In the genomic region with DNA sequence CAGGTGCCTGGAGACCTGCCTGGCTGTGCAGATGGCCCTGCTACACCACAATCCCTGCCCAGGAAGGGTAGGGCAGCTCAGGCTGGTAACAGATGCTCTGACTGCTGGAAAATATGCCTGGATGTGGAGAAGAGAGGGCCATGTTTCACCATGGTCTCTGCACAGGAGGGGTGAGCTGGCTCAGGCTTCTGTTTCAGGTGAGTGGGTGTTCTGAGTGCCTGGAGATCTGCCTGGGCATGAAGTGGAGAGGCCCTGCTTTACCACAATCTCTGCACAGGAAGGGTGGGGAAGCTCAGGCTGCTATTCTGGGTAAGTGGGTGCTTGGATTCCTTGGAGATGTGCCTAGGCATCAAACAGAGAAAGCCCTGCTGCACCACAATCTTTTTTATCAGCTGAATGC, we compare ENCODE assay signal across 12 cellular contexts.
DNase-seq lines count a peak whose midpoint lies in the region; ATAC-seq lines count a peak whose summit lies in the region.
"Had no signal": no experiment of that assay in that cellular context is flagged by ENCODE, and none has a peak within 500 bp of the region (broad histone marks: within the 10 kb centered on the region; RNA-seq: fewer than 3 reads in every experiment).

No MANE protein-coding gene starts in this region.

- peaks cover 0 to 47% (median 8%) of the 10 kb centered on the region in 11 experiments; a peak in 9 of 22 replicates for H3K36me3 ChIP-seq in BLaER1 treated with 17β-estradiol and CSF1 and Interleukin-3, amounts not matched to agents 10 nM and 100 nM
- H3K36me3 ChIP-seq: cardiac muscle cell, right lobe of liver, thyroid gland, WERI-Rb-1 had no signal

- H3K27ac Mint-ChIP-seq in activated T-helper 17 cell treated with anti-CD3 and anti-CD28 coated beads, Interleukin-2, amount 50 U/mL, for 72 hours: no peak overlapping the region

- peaks cover 18% of the 10 kb centered on the region for H3K27me3 Mint-ChIP-seq in activated T-helper 17 cell treated with anti-CD3 and anti-CD28 coated beads, Interleukin-2, amount 50 U/mL, for 72 hours

- no peak overlapping the region for H3K4me3 Mint-ChIP-seq in activated T-helper 17 cell treated with anti-CD3 and anti-CD28 coated beads, Interleukin-2, amount 50 U/mL, for 72 hours

- peak; percentile 29 for ATAC-seq in GM18858 (IDR thresholded peaks at IDR 0.05; ENCODE audit: unreplicated experiment)
- peak; percentile 35 for ATAC-seq in HG03103 (IDR thresholded peaks at IDR 0.05; ENCODE audit: low read depth, unreplicated experiment)
- peak; percentile 70 for ATAC-seq in activated T-helper 17 cell treated with anti-CD3 and anti-CD28 coated beads, Interleukin-2, amount 50 U/mL, for 72 hours (replicated peaks)
- ATAC-seq in GM21526 (IDR thresholded peaks at IDR 0.05; ENCODE audit: low FRiP score, unreplicated experiment): no peak
- no peak for ATAC-seq in HG03460 (IDR thresholded peaks at IDR 0.05; ENCODE audit: unreplicated experiment)
- ATAC-seq: right lobe of liver had no signal

- H3K4me1 ChIP-seq in BLaER1 treated with 17β-estradiol and CSF1 and Interleukin-3, amounts not matched to agents 10 nM and 100 nM: peaks cover 33 to 72% (median 49%) of the 10 kb centered on the region in 10 experiments
- H3K4me1 ChIP-seq: right lobe of liver, thyroid gland had no signal

- peaks cover 30 to 60% (median 45%) of the 10 kb centered on the region in 11 experiments for H3K9me3 ChIP-seq in BLaER1 treated with 17β-estradiol and CSF1 and Interleukin-3, amounts not matched to agents 10 nM and 100 nM (replicated peaks in 1 of 11)
- H3K9me3 ChIP-seq: right lobe of liver, thyroid gland had no signal

- peak overlapping the region in 10 of 11 experiments; percentile 10 to 68 (median 36); a peak in 15 of 22 replicates for H3K9ac ChIP-seq in BLaER1 treated with 17β-estradiol and CSF1 and Interleukin-3, amounts not matched to agents 10 nM and 100 nM

- H3K36me3 Mint-ChIP-seq in activated T-helper 17 cell treated with anti-CD3 and anti-CD28 coated beads, Interleukin-2, amount 50 U/mL, for 72 hours (ENCODE audit: low read depth): no peaks in the 10 kb centered on the region

- H3K4me2 ChIP-seq in BLaER1 treated with 17β-estradiol and CSF1 and Interleukin-3, amounts not matched to agents 10 nM and 100 nM: peak overlapping the region; percentile 77 to 88 (median 81)

- no peak for DNase-seq in central memory CD4-positive, alpha-beta T cell
- DNase-seq in Kasumi-1 (lab: John Stamatoyannopoulos, UW): no peak
- DNase-seq: right lobe of liver, WERI-Rb-1 had no signal

- H4K20me1 ChIP-seq in BLaER1 treated with 17β-estradiol and CSF1 and Interleukin-3, amounts not matched to agents 10 nM and 100 nM: no peaks in the 10 kb centered on the region

- peak overlapping the region in 6 of 10 experiments; percentile 12 to 56 (median 38); a peak in 11 of 20 replicates for H3K4me3 ChIP-seq in BLaER1 treated with 17β-estradiol and CSF1 and Interleukin-3, amounts not matched to agents 10 nM and 100 nM
- H3K4me3 ChIP-seq: cardiac muscle cell, right lobe of liver, thyroid gland had no signal

- peak overlapping the region in 9 of 11 experiments; percentile 12 to 66 (median 50); a peak in 17 of 22 replicates for H3K27ac ChIP-seq in BLaER1 treated with 17β-estradiol and CSF1 and Interleukin-3, amounts not matched to agents 10 nM and 100 nM
- H3K27ac ChIP-seq: cardiac muscle cell, right lobe of liver, thyroid gland, WERI-Rb-1 had no signal

- H3K27me3 ChIP-seq in BLaER1 treated with 17β-estradiol and CSF1 and Interleukin-3, amounts not matched to agents 10 nM and 100 nM: no peaks in the 10 kb centered on the region
- H3K27me3 ChIP-seq: cardiac muscle cell, right lobe of liver, thyroid gland had no signal

- H3K9me3 Mint-ChIP-seq in activated T-helper 17 cell treated with anti-CD3 and anti-CD28 coated beads, Interleukin-2, amount 50 U/mL, for 72 hours: no peaks in the 10 kb centered on the region

- H3K4me1 Mint-ChIP-seq in activated T-helper 17 cell treated with anti-CD3 and anti-CD28 coated beads, Interleukin-2, amount 50 U/mL, for 72 hours: no peaks in the 10 kb centered on the region

Comparison
In these comparisons a context has a peak if more than half of its experiments do, and no peak if none do; other contexts are left out.
1. ATAC-seq: peak in GM18858 (single experiment), HG03103 (single experiment) and activated T-helper 17 cell treated with anti-CD3 and anti-CD28 coated beads, Interleukin-2, amount 50 U/mL, for 72 hours (single experiment); none in GM21526 (single experiment) and HG03460 (single experiment).